ENCODE assay signal across 14 cellular contexts in the genomic region with DNA sequence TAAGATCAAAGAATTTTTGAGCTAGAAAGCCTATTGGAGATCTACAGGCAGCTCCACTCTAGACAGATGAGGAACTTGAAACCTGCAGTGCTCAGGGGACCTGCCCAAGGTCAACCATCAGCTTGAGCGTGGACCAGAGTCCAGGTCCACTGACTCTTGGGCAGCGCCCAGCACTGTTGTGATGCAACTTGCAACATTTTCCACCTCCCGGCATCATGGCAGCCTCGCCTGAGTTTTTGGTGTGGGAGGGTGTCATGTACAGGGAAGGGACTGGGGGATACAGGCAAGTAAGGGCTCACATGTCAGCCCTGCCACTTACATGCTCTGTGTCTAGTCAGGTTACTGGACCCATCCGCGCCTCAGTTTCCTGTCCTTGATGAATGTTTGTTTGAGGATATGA.
DNase-seq lines count a peak whose midpoint lies in the region; ATAC-seq and TF ChIP-seq lines count a peak whose summit lies in the region.
"Had no signal": no experiment of that assay in that cellular context is flagged by ENCODE, and none has a peak within 500 bp of the region (broad histone marks: within the 10 kb centered on the region; RNA-seq: fewer than 3 reads in every experiment).

No MANE protein-coding gene starts in this region.

- no peak for TF ChIP-seq RAD21 in IMR-90 (IDR thresholded peaks at IDR 0.05; ENCODE audit: low read length)

- no peak overlapping the region for H3K4me3 ChIP-seq in IMR-90 (ENCODE audit: insufficient read depth, low read depth, low read length)
- no peak overlapping the region for H3K4me3 ChIP-seq in endodermal cell (ENCODE audit: low read length)
- H3K4me3 ChIP-seq: BLaER1, HAP-1 had no signal

- H3K27ac Mint-ChIP-seq in endodermal cell (no peak overlapping the region), nephron (peak overlapping the region in 2 of 3 experiments; percentile 46 to 68), type B pancreatic cell (peak overlapping the region; percentile 29)
- H3K27ac Mint-ChIP-seq: CD14-positive monocyte; CD4-positive, alpha-beta memory T cell had no signal

- H3K4me1 Mint-ChIP-seq in endodermal cell, result peaks cover 16% of the 10 kb centered on the region
- H3K4me1 Mint-ChIP-seq in nephron, result peaks cover 18% of the 10 kb centered on the region
- H3K4me1 Mint-ChIP-seq in type B pancreatic cell (ENCODE audit: unreplicated experiment), result peaks cover 32% of the 10 kb centered on the region

- H4K5ac ChIP-seq in IMR-90 (ENCODE audit: low read depth, low read length), result no peak overlapping the region

- no peak overlapping the region for H3K4me2 ChIP-seq in IMR-90 (ENCODE audit: low read depth, low read length)
- H3K4me2 ChIP-seq: BLaER1 had no signal

- dilution Hi-C loops in IMR-90 (cut with HindIII; ENCODE audit: low sequenced_read_pairs, unreplicated experiment), result no loop called here

- no peak overlapping the region for H3K14ac ChIP-seq in IMR-90 (replicated peaks; ENCODE audit: low read depth, low read length)

- H2AK5ac ChIP-seq in IMR-90 (ENCODE audit: low read depth, low read length), result peak overlapping the region; percentile 59

- peaks cover 5% of the 10 kb centered on the region; the same call in 1 of the 2 replicates for H3K9me1 ChIP-seq in IMR-90 (ENCODE audit: insufficient read depth, low read length)

- no peaks in the 10 kb centered on the region for H3K27me3 ChIP-seq in IMR-90 (ENCODE audit: control insufficient read depth, insufficient read depth, low read length)
- no peaks in the 10 kb centered on the region for H3K27me3 ChIP-seq in endodermal cell (ENCODE audit: control insufficient read depth, insufficient read depth, low read length, poor library complexity, severe bottlenecking)
- H3K27me3 ChIP-seq: BLaER1 had no signal

- ATAC-seq in IMR-90 (ENCODE audit: low read depth) (no peak), GM18873 (IDR thresholded peaks at IDR 0.05; ENCODE audit: low FRiP score, unreplicated experiment) (no peak)

- H3K18ac ChIP-seq in IMR-90 (ENCODE audit: low read depth, low read length), result no peak overlapping the region

- H4K8ac ChIP-seq in IMR-90 (ENCODE audit: low read depth in 2 of 2, low read length in 2 of 2), result no peak overlapping the region

- H3K9me3 Mint-ChIP-seq in endodermal cell (peaks cover 2% of the 10 kb centered on the region), nephron (no peaks in the 10 kb centered on the region), type B pancreatic cell (peaks cover 14% of the 10 kb centered on the region)

- no peak overlapping the region for H3K23ac ChIP-seq in IMR-90 (ENCODE audit: low read depth, low read length)

- H3K9me3 ChIP-seq in IMR-90 (ENCODE audit: control insufficient read depth, insufficient read depth, low read length), result no peaks in the 10 kb centered on the region
- no peaks in the 10 kb centered on the region for H3K9me3 ChIP-seq in endodermal cell (ENCODE audit: control insufficient read depth, low read length)
- H3K9me3 ChIP-seq: BLaER1, HAP-1 had no signal

- DNase-seq in IMR-90 (no peak), endodermal cell (peak; percentile 28), type B pancreatic cell (ENCODE audit: extremely low spot score, unreplicated experiment) (no peak), NCI-H345 treated with DMSO at 0.1 percent for 48 hours (lab: John Stamatoyannopoulos, UW; ENCODE audit: unreplicated experiment) (no peak)
- no peak for DNase-seq in stimulated activated CD4-positive, alpha-beta T cell treated with anti-CD3 and anti-CD28 coated beads, Interleukin-4, amount 100 ng/mL, for 4 hours
- DNase-seq: 8988T; CD4-positive, alpha-beta memory T cell; DMS79 treated with DMSO at 0.1 percent for 48 hours; GF-D8 had no signal

- H3K79me1 ChIP-seq in IMR-90 (ENCODE audit: low read depth in 1 of 2, low read length in 2 of 2), result 0 out of 4 replicates have a peak, but pooled peaks cover 0 to 5% of the 10 kb centered on the region in 2 experiments

- TF ChIP-seq POLR2A in IMR-90 (IDR thresholded peaks at IDR 0.05; ENCODE audit: low read depth, low read length), result no peak

- intact Hi-C loops in IMR-90 (cut with micrococcal nuclease), result no loop called here

- 0 out of 2 replicates have a peak overlapping the region, but pooled peaks have one; percentile 27 for H2BK20ac ChIP-seq in IMR-90 (ENCODE audit: low read depth, low read length)

- no TSS peak for BruUV-seq in IMR-90 (replicated peaks; lab: Mats Ljungman, UMichigan)

- CTCF ChIA-PET in IMR-90 (lab: Yijun Ruan, JAX), result no interaction called here

- H3K4me3 Mint-ChIP-seq in endodermal cell, result no peak overlapping the region
- no peak overlapping the region for H3K4me3 Mint-ChIP-seq in nephron
- no peak overlapping the region for H3K4me3 Mint-ChIP-seq in type B pancreatic cell
- H3K4me3 Mint-ChIP-seq: CD14-positive monocyte; CD4-positive, alpha-beta memory T cell had no signal

- H4K20me1 ChIP-seq in IMR-90 (ENCODE audit: insufficient read depth, low read length), result no peaks in the 10 kb centered on the region
- H4K20me1 ChIP-seq: BLaER1 had no signal

- in situ Hi-C loops in IMR-90 (cut with MboI; ENCODE audit: low sequenced_read_pairs), result no loop called here

- H3K36me3 ChIP-seq in IMR-90 (ENCODE audit: control insufficient read depth, insufficient read depth, low read length) (no peaks in the 10 kb centered on the region), endodermal cell (ENCODE audit: control insufficient read depth, insufficient read depth, low read length) (no peaks in the 10 kb centered on the region)
- H3K36me3 ChIP-seq: BLaER1, HAP-1 had no signal

- H3K4me1 ChIP-seq in IMR-90 (ENCODE audit: control insufficient read depth, insufficient read depth, low read length) (peaks cover 5% of the 10 kb centered on the region), endodermal cell (ENCODE audit: control insufficient read depth, insufficient read depth, low read length) (no peaks in the 10 kb centered on the region)
- H3K4me1 ChIP-seq: HAP-1 had no signal

- peak overlapping the region; percentile 52; the same call in 1 of the 2 replicates for H2BK120ac ChIP-seq in IMR-90 (ENCODE audit: low read depth, low read length)

- no peak overlapping the region for H3K9ac ChIP-seq in IMR-90 (ENCODE audit: low read depth, low read length)
- no peak overlapping the region for H3K9ac ChIP-seq in endodermal cell (ENCODE audit: extremely low read depth, low read length, poor library complexity, severe bottlenecking)
- H3K9ac ChIP-seq: BLaER1 had no signal

- 100% methylated on average over 2 of the region's 6 CpGs; no CpG with 5 or more reads in 1 of the 2 experiments for WGBS in IMR-90 (ENCODE audit: extremely low coverage in 2 of 2, insufficient read length in 1 of 2), 2 experiments
- WGBS in endodermal cell (ENCODE audit: insufficient coverage in 1 of 2, insufficient read length in 1 of 2), 2 experiments, result 83 to 100% methylated on average over 3 to 6 of the region's 6 CpGs

- POLR2A ChIA-PET in IMR-90 (lab: Charles Lee; ENCODE audit: unreplicated experiment), result no interaction called here

- no peak overlapping the region for H4K91ac ChIP-seq in IMR-90 (ENCODE audit: insufficient read depth, low read depth, low read length)

- no peak overlapping the region for H2BK15ac ChIP-seq in IMR-90 (ENCODE audit: low read depth, low read length)

- H2BK5ac ChIP-seq in IMR-90 (ENCODE audit: low read depth, low read length, poor library complexity, severe bottlenecking), result no peak overlapping the region

- TF ChIP-seq CTCF in IMR-90 (conservative IDR thresholded peaks at IDR 0.05; ENCODE audit: low read depth, low read length), result no peak
- TF ChIP-seq CTCF in endodermal cell (conservative IDR thresholded peaks at IDR 0.05), result no peak
- no peak for TF ChIP-seq CTCF in nephron (IDR thresholded peaks at IDR 0.05; ENCODE audit: unreplicated experiment in 3 of 3)
- no peak for TF ChIP-seq CTCF in type B pancreatic cell (conservative IDR thresholded peaks at IDR 0.05)

- H2AK9ac ChIP-seq in IMR-90 (replicated peaks; ENCODE audit: low read depth, low read length, poor library complexity), result no peak overlapping the region

- no peak overlapping the region for H3K56ac ChIP-seq in IMR-90 (ENCODE audit: extremely low read depth, insufficient read depth, low read length)

- no peaks in the 10 kb centered on the region for H3K36me3 Mint-ChIP-seq in endodermal cell (ENCODE audit: low read depth)
- no peaks in the 10 kb centered on the region for H3K36me3 Mint-ChIP-seq in nephron (ENCODE audit: low read depth)
- H3K36me3 Mint-ChIP-seq in type B pancreatic cell, result peaks cover 6% of the 10 kb centered on the region
- H3K36me3 Mint-ChIP-seq: CD14-positive monocyte; CD4-positive, alpha-beta memory T cell had no signal

- H3K27me3 Mint-ChIP-seq in endodermal cell (ENCODE audit: insufficient read depth), result peaks cover 2% of the 10 kb centered on the region
- no peaks in the 10 kb centered on the region for H3K27me3 Mint-ChIP-seq in nephron (ENCODE audit: low read depth)
- H3K27me3 Mint-ChIP-seq in type B pancreatic cell, result no peaks in the 10 kb centered on the region

- H3K4ac ChIP-seq in IMR-90 (ENCODE audit: low read depth, low read length), result peak overlapping the region; percentile 34

- H2AFZ ChIP-seq in IMR-90 (replicated peaks; ENCODE audit: low read length, poor library complexity), result no peak overlapping the region

- no peak overlapping the region for H3K27ac ChIP-seq in IMR-90 (ENCODE audit: insufficient read depth, low read length)
- no peak overlapping the region for H3K27ac ChIP-seq in endodermal cell (ENCODE audit: low read depth, low read length)
- H3K27ac ChIP-seq: BLaER1 had no signal

TF ChIP-seq in IMR-90, 13 proteins besides CTCF, POLR2A, EP300 and RAD21:
- TF ChIP-seq, protein P1, sequence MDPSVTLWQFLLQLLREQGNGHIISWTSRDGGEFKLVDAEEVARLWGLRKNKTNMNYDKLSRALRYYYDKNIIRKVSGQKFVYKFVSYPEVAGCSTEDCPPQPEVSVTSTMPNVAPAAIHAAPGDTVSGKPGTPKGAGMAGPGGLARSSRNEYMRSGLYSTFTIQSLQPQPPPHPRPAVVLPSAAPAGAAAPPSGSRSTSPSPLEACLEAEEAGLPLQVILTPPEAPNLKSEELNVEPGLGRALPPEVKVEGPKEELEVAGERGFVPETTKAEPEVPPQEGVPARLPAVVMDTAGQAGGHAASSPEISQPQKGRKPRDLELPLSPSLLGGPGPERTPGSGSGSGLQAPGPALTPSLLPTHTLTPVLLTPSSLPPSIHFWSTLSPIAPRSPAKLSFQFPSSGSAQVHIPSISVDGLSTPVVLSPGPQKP (IDR thresholded peaks at IDR 0.05; ENCODE audit: borderline replicate concordance, low read depth, low read length), result no peak
- no peak for TF ChIP-seq BHLHE40 (IDR thresholded peaks at IDR 0.05; ENCODE audit: low read depth, low read length)
- TF ChIP-seq RFX5 (IDR thresholded peaks at IDR 0.05; ENCODE audit: low read depth, low read length), result no peak
